Comparison of ENCODE assay signal across 28 cellular contexts in genomic region chr18:13428319-13428718, GRCh38.
DNase-seq lines count a peak whose midpoint lies in the region; ATAC-seq and TF ChIP-seq lines count a peak whose summit lies in the region.
"Had no signal": no experiment of that assay in that cellular context is flagged by ENCODE, and none has a peak within 500 bp of the region (broad histone marks: within the 10 kb centered on the region; RNA-seq: fewer than 3 reads in every experiment).

No MANE protein-coding gene starts in this region.

- no peak for DNase-seq in heart left ventricle
- no peak for DNase-seq in cardiac septum (ENCODE audit: low spot score)
- DNase-seq in T-helper 17 cell, result no peak
- no peak for DNase-seq in coronary artery (ENCODE audit: low spot score)
- no peak for DNase-seq in stimulated activated naive CD8-positive, alpha-beta T cell treated with anti-CD3 and anti-CD28 coated beads, Interleukin-15, amount 100 ng/mL, for 72 hours
- DNase-seq in GDM1 (lab: John Stamatoyannopoulos, UW), result no peak
- DNase-seq in COR-L47 (lab: John Stamatoyannopoulos, UW), result no peak
- DNase-seq in adrenal gland, result no peak
- DNase-seq: activated CD4-positive, alpha-beta T cell treated with anti-CD3 and anti-CD28 coated beads, Interleukin-2, amount 50 U/mL, for 1 hour; activated CD8-positive, alpha-beta memory T cell treated with anti-CD3 and anti-CD28 coated beads, Interleukin-2, amount 50 U/mL, for 4 hours; activated gamma-delta T cell; amniotic stem cell; endodermal cell; esophagus squamous epithelium; foreskin melanocyte; Karpas-422; NCI-H1436 treated with DMSO at 0.1 percent for 48 hours; NCI-H446 treated with DMSO at 0.1 percent for 48 hours; right lobe of liver; stimulated activated CD4-positive, alpha-beta T cell treated with anti-CD3 and anti-CD28 coated beads, Interleukin-4, amount 100 ng/mL, for 4 hours; stimulated activated naive CD4-positive, alpha-beta T cell had no signal

- H3K9me3 ChIP-seq in heart left ventricle, result no peaks in the 10 kb centered on the region
- no peaks in the 10 kb centered on the region for H3K9me3 ChIP-seq in T-helper 17 cell (ENCODE audit: control insufficient read depth, low read length, poor library complexity, severe bottlenecking)
- no peaks in the 10 kb centered on the region for H3K9me3 ChIP-seq in adrenal gland (replicated peaks in 1 of 3)
- H3K9me3 ChIP-seq: esophagus squamous epithelium, HAP-1, right lobe of liver had no signal

- H3K36me3 ChIP-seq in heart left ventricle (no peaks in the 10 kb centered on the region), adrenal gland (replicated peaks in 1 of 2) (no peaks in the 10 kb centered on the region)
- H3K36me3 ChIP-seq: esophagus squamous epithelium, HAP-1, right lobe of liver had no signal

- peak overlapping the region; percentile 53 for H3K4me3 Mint-ChIP-seq in T-helper 17 cell
- H3K4me3 Mint-ChIP-seq in stimulated activated naive CD8-positive, alpha-beta T cell treated with anti-CD3 and anti-CD28 coated beads, Interleukin-15, amount 100 ng/mL, for 72 hours, result no peak overlapping the region
- H3K4me3 Mint-ChIP-seq: CD14-positive monocyte; dendritic cell treated with granulocyte-macrophage colony-stimulating factor and Interleukin-4, amounts not matched to agents 40 ng/mL and 50 ng/mL, for 4 days; endodermal cell; memory B cell had no signal

- no peaks in the 10 kb centered on the region for H3K27me3 Mint-ChIP-seq in T-helper 17 cell
- H3K27me3 Mint-ChIP-seq in stimulated activated naive CD8-positive, alpha-beta T cell treated with anti-CD3 and anti-CD28 coated beads, Interleukin-15, amount 100 ng/mL, for 72 hours, result no peaks in the 10 kb centered on the region
- H3K27me3 Mint-ChIP-seq: dendritic cell treated with granulocyte-macrophage colony-stimulating factor and Interleukin-4, amounts not matched to agents 40 ng/mL and 50 ng/mL, for 4 days had no signal

- H3K36me3 Mint-ChIP-seq in T-helper 17 cell (ENCODE audit: low read depth), result peaks cover 7% of the 10 kb centered on the region
- H3K36me3 Mint-ChIP-seq: CD14-positive monocyte, memory B cell had no signal

- H3K27me3 ChIP-seq in heart left ventricle, result no peaks in the 10 kb centered on the region
- no peaks in the 10 kb centered on the region for H3K27me3 ChIP-seq in adrenal gland
- H3K27me3 ChIP-seq: esophagus squamous epithelium, hepatocyte, right lobe of liver had no signal

- no peaks in the 10 kb centered on the region for H3K9me3 Mint-ChIP-seq in stimulated activated naive CD8-positive, alpha-beta T cell treated with anti-CD3 and anti-CD28 coated beads, Interleukin-15, amount 100 ng/mL, for 72 hours
- H3K9me3 Mint-ChIP-seq: CD14-positive monocyte; dendritic cell treated with granulocyte-macrophage colony-stimulating factor and Interleukin-4, amounts not matched to agents 40 ng/mL and 50 ng/mL, for 4 days; endodermal cell; memory B cell had no signal

- H3K4me1 ChIP-seq in heart left ventricle, result peaks cover 0 to 34% (median 24%) of the 10 kb centered on the region in 12 donors
- H3K4me1 ChIP-seq in adrenal gland (replicated peaks in 1 of 2), result peaks cover 0 to 5% of the 10 kb centered on the region in 2 donors
- H3K4me1 ChIP-seq: HAP-1 had no signal

- H3K27ac Mint-ChIP-seq in T-helper 17 cell, result peak overlapping the region; percentile 85
- peak overlapping the region in 1 of 2 donors; percentile 1 for H3K27ac Mint-ChIP-seq in stimulated activated naive CD8-positive, alpha-beta T cell treated with anti-CD3 and anti-CD28 coated beads, Interleukin-15, amount 100 ng/mL, for 72 hours
- H3K27ac Mint-ChIP-seq: dendritic cell treated with granulocyte-macrophage colony-stimulating factor and Interleukin-4, amounts not matched to agents 40 ng/mL and 50 ng/mL, for 4 days; endodermal cell; memory B cell had no signal

- intact Hi-C loops in heart left ventricle (cut with DNase I) (loop anchor here in 2 of 10 donors (5.0 to 10.0 kb wide), 2 partner anchors 46 to 144 kb away; no protein-coding TSS in a partner anchor), cardiac septum (cut with DNase I) (loop anchor here (5.0 kb wide), 1 partner anchor 46 kb away; no protein-coding TSS in a partner anchor), adrenal gland (cut with DNase I) (no loop called here)

- H3K27ac ChIP-seq in heart left ventricle (peak overlapping the region in 9 of 12 donors; percentile 25 to 78 (median 54)), coronary artery (peak overlapping the region; percentile 49 to 54), adrenal gland (no peak overlapping the region)
- H3K27ac ChIP-seq: hepatocyte, RWPE1 had no signal

- no peak overlapping the region for H3K4me3 ChIP-seq in heart left ventricle
- H3K4me3 ChIP-seq in coronary artery, result no peak overlapping the region
- no peak overlapping the region for H3K4me3 ChIP-seq in adrenal gland
- H3K4me3 ChIP-seq: esophagus squamous epithelium, GM12878, HAP-1, hepatocyte, right lobe of liver had no signal

- no peak for TF ChIP-seq CTCF in heart left ventricle (IDR thresholded peaks at IDR 0.05)
- TF ChIP-seq CTCF in coronary artery (IDR thresholded peaks at IDR 0.05), result no peak
- TF ChIP-seq CTCF in adrenal gland (IDR thresholded peaks at IDR 0.05), result no peak

- peaks cover 39% of the 10 kb centered on the region for H3K4me1 Mint-ChIP-seq in T-helper 17 cell
- H3K4me1 Mint-ChIP-seq in stimulated activated naive CD8-positive, alpha-beta T cell treated with anti-CD3 and anti-CD28 coated beads, Interleukin-15, amount 100 ng/mL, for 72 hours, result peaks cover 32% of the 10 kb centered on the region
- H3K4me1 Mint-ChIP-seq: memory B cell had no signal

- WGBS in heart left ventricle, 4 donors, result 71 to 82% (median 73%) methylated on average over 3 of the region's 3 CpGs
- WGBS in adrenal gland, 4 donors, result 69 to 85% (median 77%) methylated on average over 2 to 3 of the region's 3 CpGs

- ATAC-seq in heart left ventricle (peak in 1 of 4 donors; percentile 18), T-helper 17 cell (no peak)
- peak; percentile 36 for ATAC-seq in stimulated activated naive CD8-positive, alpha-beta T cell treated with anti-CD3 and anti-CD28 coated beads, Interleukin-15, amount 100 ng/mL, for 72 hours
- ATAC-seq: GM12878, right lobe of liver had no signal

- no peak for TF ChIP-seq POLR2A in heart left ventricle (IDR thresholded peaks at IDR 0.05)
- no peak for TF ChIP-seq POLR2A in adrenal gland (IDR thresholded peaks at IDR 0.05)

Comparison
In these comparisons a context has a peak if more than half of its experiments do, and no peak if none do; other contexts are left out.
1. H3K27ac ChIP-seq: peak in heart left ventricle (9 of 12) and coronary artery (2 of 2); none in adrenal gland (0 of 5).